In genomic region chr11:108237058-108237481, GRCh38 we compare ENCODE assay signal across 10 cellular contexts. TPM values are rescaled to one million over a fixed set of nuclear protein-coding genes. Genes with fewer than 3 reads are reported as not detected.
DNase-seq lines count a peak whose midpoint lies in the region; ATAC-seq and TF ChIP-seq lines count a peak whose summit lies in the region.
"Had no signal": no experiment of that assay in that cellular context is flagged by ENCODE, and none has a peak within 500 bp of the region (broad histone marks: within the 10 kb centered on the region; RNA-seq: fewer than 3 reads in every experiment).

No MANE protein-coding gene starts in this region.

- no peak overlapping the region for H2AFZ ChIP-seq in neuronal stem cell (ENCODE audit: low read length)

- H3K14ac ChIP-seq in neuronal stem cell (ENCODE audit: low read length): no peak overlapping the region

- H3K27me3 ChIP-seq in naive thymus-derived CD4-positive, alpha-beta T cell (ENCODE audit: control insufficient read depth in 2 of 2, insufficient read depth in 2 of 2, low read length in 2 of 2): no peaks in the 10 kb centered on the region
- no peaks in the 10 kb centered on the region for H3K27me3 ChIP-seq in aorta (ENCODE audit: control insufficient read depth in 1 of 2, insufficient read depth in 2 of 2, low read length in 1 of 2)
- H3K27me3 ChIP-seq in neuronal stem cell (ENCODE audit: control insufficient read depth in 3 of 3, insufficient read depth in 3 of 3, low read depth in 1 of 3, low read length in 3 of 3): no peaks in the 10 kb centered on the region
- H3K27me3 ChIP-seq: transverse colon had no signal

- H3K9ac ChIP-seq in neuronal stem cell (ENCODE audit: low read depth, low read length, poor library complexity): no peak overlapping the region

- peaks cover 75 to 94% of the 10 kb centered on the region in 2 donors for H3K4me1 ChIP-seq in naive thymus-derived CD4-positive, alpha-beta T cell (ENCODE audit: control insufficient read depth in 2 of 2, insufficient read depth in 2 of 2, low read length in 2 of 2)
- H3K4me1 ChIP-seq in aorta (ENCODE audit: control insufficient read depth in 1 of 2, insufficient read depth in 2 of 2, low read length in 2 of 2) (no peaks in the 10 kb centered on the region), neuronal stem cell (ENCODE audit: control insufficient read depth in 2 of 2, insufficient read depth in 1 of 2, low read depth in 1 of 2, low read length in 2 of 2) (no peaks in the 10 kb centered on the region)

- H3K4ac ChIP-seq in neuronal stem cell (ENCODE audit: low read length): no peak overlapping the region

- CTCF ChIA-PET in naive thymus-derived CD4-positive, alpha-beta T cell (lab: Charles Lee): interaction anchor here (0.7 to 7.2 kb wide), 5 partner anchors 9 to 44 kb away, joined by 3 to 104 read pairs (median 4); partner anchors contain the start of genes ATM and NPAT

- H3K79me1 ChIP-seq in neuronal stem cell (ENCODE audit: low read depth, low read length): no peaks in the 10 kb centered on the region

- H3K36me3 Mint-ChIP-seq in naive thymus-derived CD4-positive, alpha-beta T cell: peaks cover 2 to 74% (median 43%) of the 10 kb centered on the region in 5 donors

- ATAC-seq in GM19025 (IDR thresholded peaks at IDR 0.05; ENCODE audit: low read depth, unreplicated experiment) (peak; percentile 51), HG02798 (IDR thresholded peaks at IDR 0.05; ENCODE audit: poor library complexity, unreplicated experiment) (peak; percentile 41), aorta (ENCODE audit: low FRiP score) (no peak)
- peak; percentile 51 for ATAC-seq in naive thymus-derived CD4-positive, alpha-beta T cell

- H3K27ac Mint-ChIP-seq in naive thymus-derived CD4-positive, alpha-beta T cell: peak overlapping the region in 7 of 9 donors; percentile 81 to 97 (median 95)

- TF ChIP-seq POLR2A in NB4 (IDR thresholded peaks at IDR 0.05; ENCODE audit: extremely low read depth, insufficient read length): no peak

- WGBS in aorta, 2 donors: 92 to 97% methylated on average over 1 of the region's 1 CpG
- no CpG with 5 or more reads among the region's 1 CpG for WGBS in neuronal stem cell (ENCODE audit: extremely low coverage in 2 of 2, insufficient read length in 2 of 2, insufficient replicate concordance in 1 of 2), 2 donors

- H4K91ac ChIP-seq in neuronal stem cell (ENCODE audit: low read depth, low read length, poor library complexity): no peak overlapping the region

- H3K9me3 ChIP-seq in naive thymus-derived CD4-positive, alpha-beta T cell (ENCODE audit: control insufficient read depth in 2 of 3, low read length in 3 of 3): no peaks in the 10 kb centered on the region
- H3K9me3 ChIP-seq in aorta (ENCODE audit: control insufficient read depth, low read length) (no peaks in the 10 kb centered on the region), neuronal stem cell (replicated peaks in 1 of 2; ENCODE audit: control insufficient read depth in 2 of 2, insufficient read depth in 1 of 2, low read depth in 1 of 2, low read length in 2 of 2) (no peaks in the 10 kb centered on the region)
- H3K9me3 ChIP-seq: transverse colon had no signal

- peaks cover 7 to 20% (median 8%) of the 10 kb centered on the region in 3 experiments for H3K36me3 ChIP-seq in naive thymus-derived CD4-positive, alpha-beta T cell (ENCODE audit: control insufficient read depth in 2 of 3, insufficient read depth in 3 of 3, low read length in 3 of 3)
- peaks cover 0 to 8% of the 10 kb centered on the region in 2 donors for H3K36me3 ChIP-seq in aorta (ENCODE audit: control insufficient read depth in 1 of 2, insufficient read depth in 2 of 2, low read length in 1 of 2)
- peaks cover 3 to 94% of the 10 kb centered on the region in 2 donors for H3K36me3 ChIP-seq in neuronal stem cell (replicated peaks in 1 of 2; ENCODE audit: control insufficient read depth in 2 of 2, insufficient read depth in 2 of 2, low read length in 2 of 2)

- no peak for TF ChIP-seq CTCF in NB4 (IDR thresholded peaks at IDR 0.05; ENCODE audit: low read depth, low read length)

- H3K27me3 Mint-ChIP-seq in naive thymus-derived CD4-positive, alpha-beta T cell: no peaks in the 10 kb centered on the region

- H3K4me1 Mint-ChIP-seq in naive thymus-derived CD4-positive, alpha-beta T cell: peaks cover 53 to 95% (median 79%) of the 10 kb centered on the region in 7 donors

- no peak overlapping the region for H3K23ac ChIP-seq in neuronal stem cell (ENCODE audit: low read depth, low read length, poor library complexity)

- H2BK12ac ChIP-seq in neuronal stem cell (ENCODE audit: low read length): no peak overlapping the region

- DNase-seq in NB4 (ENCODE audit: low read depth): peak; percentile 15
- DNase-seq in naive thymus-derived CD4-positive, alpha-beta T cell: peak in 4 of 9 donors; percentile 31 to 63 (median 50)
- DNase-seq in NCI-H345 (lab: John Stamatoyannopoulos, UW): no peak
- no peak for DNase-seq in aorta
- DNase-seq in neuronal stem cell (ENCODE audit: low spot score): no peak
- DNase-seq in SIG-M5 treated with dmso at 0.1 percent for 504 hours (lab: John Stamatoyannopoulos, UW; ENCODE audit: unreplicated experiment): no peak
- DNase-seq: transverse colon had no signal

- H3K18ac ChIP-seq in neuronal stem cell (ENCODE audit: low read length): no peak overlapping the region

- H3K9me3 Mint-ChIP-seq in naive thymus-derived CD4-positive, alpha-beta T cell: peaks cover 0 to 5% (median 0%) of the 10 kb centered on the region in 11 donors

- no peak overlapping the region for H2BK5ac ChIP-seq in neuronal stem cell (ENCODE audit: low read length)

- no peak overlapping the region for H2AK5ac ChIP-seq in neuronal stem cell (ENCODE audit: low read depth, low read length)

- intact Hi-C loops in naive thymus-derived CD4-positive, alpha-beta T cell (cut with micrococcal nuclease): loop anchor here (1.0 to 5.0 kb wide), 4 partner anchors 9 to 355 kb away; partner anchors contain the start of genes C11orf65 (in 1 of the 2) and EXPH5 (in 1 of the 2)
- intact Hi-C loops in aorta (cut with DNase I): no loop called here

- H3K4me3 ChIP-seq in NB4 (ENCODE audit: low read depth, low read length) (no peak overlapping the region), aorta (ENCODE audit: low read length in 2 of 2) (no peak overlapping the region), neuronal stem cell (ENCODE audit: low read length in 2 of 2) (no peak overlapping the region)
- H3K4me3 ChIP-seq in naive thymus-derived CD4-positive, alpha-beta T cell (ENCODE audit: low read length): peak overlapping the region; percentile 50
- H3K4me3 ChIP-seq: skin epidermis, transverse colon had no signal

- H2BK15ac ChIP-seq in neuronal stem cell (ENCODE audit: low read length): no peak overlapping the region

- H2BK120ac ChIP-seq in neuronal stem cell (ENCODE audit: low read depth, low read length): no peak overlapping the region

- POLR2A ChIA-PET in naive thymus-derived CD4-positive, alpha-beta T cell (lab: Charles Lee): interaction anchor here (0.6 to 13.4 kb wide), 19 partner anchors 9 to 116 kb away, joined by 3 to 779 read pairs (median 5); partner anchors contain the start of genes ACAT1, ATM and NPAT

- no peak overlapping the region for H4K8ac ChIP-seq in neuronal stem cell (ENCODE audit: low read depth, low read length)

- no peak overlapping the region for H3K4me2 ChIP-seq in neuronal stem cell (ENCODE audit: insufficient read depth, low read length, poor library complexity, severe bottlenecking)

- peak overlapping the region in 9 of 10 donors; percentile 54 to 89 (median 82) for H3K4me3 Mint-ChIP-seq in naive thymus-derived CD4-positive, alpha-beta T cell

- peak overlapping the region; percentile 74 for H3K27ac ChIP-seq in naive thymus-derived CD4-positive, alpha-beta T cell (ENCODE audit: low read depth, low read length)
- H3K27ac ChIP-seq in aorta (ENCODE audit: low read depth in 1 of 2, low read length in 2 of 2) (no peak overlapping the region), neuronal stem cell (replicated peaks; ENCODE audit: low read length) (no peak overlapping the region)

RNA-seq across cellular contexts. Expression of gene ATM, which starts 14.2 kb away (rescaled TPM):
- total RNA-seq in naive thymus-derived CD4-positive, alpha-beta T cell: 100 to 1,000 TPM; 183 to 879 (median 440) TPM
- polyA plus RNA-seq in naive thymus-derived CD4-positive, alpha-beta T cell: 100 to 1,000 TPM in 1 of 2 donors, 10 to 100 TPM in 1; 84.7 to 161 TPM
- total RNA-seq in aorta: 100 to 1,000 TPM in 1 of 2 donors, 10 to 100 TPM in 1; 66.3 to 123 TPM
- polyA plus RNA-seq in aorta: 10 to 100 TPM; 18.3 to 21.2 TPM
- 23.7 TPM for polyA plus RNA-seq in neuronal stem cell (2013, experiment 1 of 2)
- 24.4 TPM for polyA plus RNA-seq in neuronal stem cell (2013, experiment 2 of 2)

RNA-seq across cellular contexts. Expression of gene NPAT, which starts 14.6 kb away (rescaled TPM):
- total RNA-seq in naive thymus-derived CD4-positive, alpha-beta T cell: 10 to 100 TPM; 38.4 to 89.2 (median 45.9) TPM
- 10 to 100 TPM; 45.6 to 67.0 TPM for polyA plus RNA-seq in naive thymus-derived CD4-positive, alpha-beta T cell
- 10 to 100 TPM; 12.9 to 18.1 TPM for total RNA-seq in aorta
- 1 to 10 TPM; 1.3 to 3.8 TPM for polyA plus RNA-seq in aorta
- polyA plus RNA-seq in neuronal stem cell (2013, experiment 1 of 2): 9.8 TPM
- polyA plus RNA-seq in neuronal stem cell (2013, experiment 2 of 2): 10.2 TPM

Comparison
In these comparisons a context has a peak if more than half of its experiments do, and no peak if none do; other contexts are left out.
1. intact Hi-C loops: an anchor here in naive thymus-derived CD4-positive, alpha-beta T cell (1.0 to 5.0 kb wide); none called in aorta.